In the genomic region with DNA sequence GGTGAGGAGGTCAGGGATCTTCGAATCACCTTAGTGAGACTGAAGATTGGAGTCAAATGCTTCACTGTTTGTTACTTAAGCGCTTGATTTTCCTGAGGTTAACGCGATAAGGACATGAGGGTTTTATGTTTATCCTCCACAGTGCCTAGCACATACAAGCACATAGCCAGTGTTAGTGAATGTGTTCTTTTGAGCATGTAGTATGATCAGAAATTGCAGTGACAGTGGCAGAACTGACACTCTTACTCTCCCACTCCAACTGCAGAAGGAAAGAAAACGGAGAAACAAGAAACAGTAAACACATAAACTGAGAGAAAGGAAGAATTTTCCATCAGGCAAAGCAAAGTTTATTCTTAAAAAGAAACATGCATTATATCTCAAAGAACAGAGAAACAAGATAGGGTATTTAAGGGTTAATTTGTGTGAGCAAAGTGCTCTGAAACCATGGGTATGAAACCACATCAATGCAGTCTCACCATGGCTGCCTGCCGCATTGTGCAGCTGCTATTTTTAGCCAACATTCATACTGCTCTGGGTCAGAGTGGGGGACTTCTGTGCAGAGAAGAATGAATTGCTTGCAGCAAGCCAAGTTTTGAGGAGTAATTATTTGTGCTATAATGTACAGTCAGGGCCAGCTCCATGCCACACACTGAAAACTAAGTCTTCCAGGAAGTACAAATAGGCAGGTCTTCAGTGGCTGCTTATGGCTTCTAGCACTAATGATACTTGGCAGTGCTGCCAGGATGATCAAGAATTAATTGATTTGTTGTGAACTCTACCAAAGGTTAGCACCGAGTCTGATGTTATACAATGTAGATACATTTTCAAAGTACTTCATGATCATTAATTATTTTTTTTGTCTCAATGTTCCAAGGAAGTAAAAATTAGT, we compare ENCODE assay signal across 9 cellular contexts.
DNase-seq lines count a peak whose midpoint lies in the region; ATAC-seq, FAIRE-seq and TF ChIP-seq lines count a peak whose summit lies in the region.
"Had no signal": no experiment of that assay in that cellular context is flagged by ENCODE, and none has a peak within 500 bp of the region (broad histone marks: within the 10 kb centered on the region; RNA-seq: fewer than 3 reads in every experiment).

No MANE protein-coding gene starts in this region.

- H2BK15ac ChIP-seq in neuronal stem cell (ENCODE audit: low read length): no peak overlapping the region

- H2AFZ ChIP-seq in DND-41 (ENCODE audit: low read depth, low read length) (no peak overlapping the region), neuronal stem cell (ENCODE audit: low read length) (peak overlapping the region; percentile 78)

- H3K9ac ChIP-seq in DND-41 (ENCODE audit: low read depth, low read length) (no peak overlapping the region), neuronal stem cell (ENCODE audit: low read depth, low read length, poor library complexity) (no peak overlapping the region), kidney (ENCODE audit: low read length in 2 of 2) (no peak overlapping the region)

- no peaks in the 10 kb centered on the region for H4K20me1 ChIP-seq in DND-41 (ENCODE audit: insufficient read depth, low read length)

- peak overlapping the region; percentile 31 for H3K27ac Mint-ChIP-seq in activated CD8-positive, alpha-beta T cell treated with anti-CD3 and anti-CD28 coated beads, Interleukin-2, amount 10 ng/mL, durations not matched to agents 7 days and 5 days
- H3K27ac Mint-ChIP-seq: stimulated activated naive CD8-positive, alpha-beta T cell treated with anti-CD3 and anti-CD28 coated beads, Interleukin-15, Interleukin-2, amounts not matched to agents 100 ng/mL and 50 ng/mL, for 24 hours had no signal

- H3K4me2 ChIP-seq in DND-41 (ENCODE audit: insufficient read depth, low read length) (no peak overlapping the region), neuronal stem cell (ENCODE audit: insufficient read depth, low read length, poor library complexity, severe bottlenecking) (no peak overlapping the region)

- H3K4ac ChIP-seq in neuronal stem cell (ENCODE audit: low read length): no peak overlapping the region

- no peak overlapping the region for H3K18ac ChIP-seq in neuronal stem cell (ENCODE audit: low read length)

- DNase-seq in DND-41 (peak; percentile 52), neuronal stem cell (ENCODE audit: low spot score) (no peak), SHP77 treated with DMSO at 0.1 percent for 48 hours (lab: John Stamatoyannopoulos, UW) (no peak), kidney (no peak)
- peak; percentile 64 for DNase-seq in activated CD8-positive, alpha-beta T cell treated with anti-CD3 and anti-CD28 coated beads, Interleukin-2, amount 10 ng/mL, durations not matched to agents 7 days and 5 days
- no peak for DNase-seq in activated effector memory CD4-positive, alpha-beta T cell treated with Interleukin-2 at 50 U/mL for 16 hours

- H3K23ac ChIP-seq in neuronal stem cell (ENCODE audit: low read depth, low read length, poor library complexity): no peak overlapping the region

- peaks cover 18% of the 10 kb centered on the region for H3K4me1 Mint-ChIP-seq in activated CD8-positive, alpha-beta T cell treated with anti-CD3 and anti-CD28 coated beads, Interleukin-2, amount 10 ng/mL, durations not matched to agents 7 days and 5 days (ENCODE audit: low read depth)

- CTCF ChIA-PET in activated CD8-positive, alpha-beta T cell treated with anti-CD3 and anti-CD28 coated beads, Interleukin-2, amount 10 ng/mL, durations not matched to agents 7 days and 5 days (lab: Charles Lee): no interaction called here

- H3K27ac ChIP-seq in DND-41 (ENCODE audit: low read length) (no peak overlapping the region), neuronal stem cell (replicated peaks; ENCODE audit: low read length) (peak overlapping the region; percentile 8), kidney (ENCODE audit: low read depth in 2 of 2, low read length in 2 of 2) (no peak overlapping the region)

- H4K91ac ChIP-seq in neuronal stem cell (ENCODE audit: low read depth, low read length, poor library complexity): no peak overlapping the region

- peaks cover 2% of the 10 kb centered on the region for H3K79me1 ChIP-seq in neuronal stem cell (ENCODE audit: low read depth, low read length)

- intact Hi-C loops in kidney (cut with DNase I): no loop called here

- TF ChIP-seq CTCF in DND-41 (IDR thresholded peaks at IDR 0.05; ENCODE audit: borderline replicate concordance, extremely low read depth, low read length, poor library complexity, severe bottlenecking): no peak
- TF ChIP-seq CTCF in kidney (IDR thresholded peaks at IDR 0.05; ENCODE audit: borderline replicate concordance, extremely low read depth, insufficient read depth): no peak

- H4K8ac ChIP-seq in neuronal stem cell (ENCODE audit: low read depth, low read length): no peak overlapping the region

- H2BK12ac ChIP-seq in neuronal stem cell (ENCODE audit: low read length): no peak overlapping the region

- no peaks in the 10 kb centered on the region for H3K79me2 ChIP-seq in DND-41 (ENCODE audit: insufficient read depth, low read length)

- H3K4me3 ChIP-seq in DND-41 (ENCODE audit: low read depth in 1 of 2, low read length in 2 of 2): no peak overlapping the region
- no peak overlapping the region for H3K4me3 ChIP-seq in neuronal stem cell (ENCODE audit: low read length in 2 of 2)
- no peak overlapping the region for H3K4me3 ChIP-seq in kidney (ENCODE audit: low read length in 2 of 2)

- H3K36me3 ChIP-seq in DND-41 (ENCODE audit: insufficient read depth, low read length) (no peaks in the 10 kb centered on the region), neuronal stem cell (replicated peaks in 1 of 2; ENCODE audit: control insufficient read depth in 2 of 2, insufficient read depth in 2 of 2, low read length in 2 of 2) (no peaks in the 10 kb centered on the region), kidney (ENCODE audit: control insufficient read depth in 1 of 2, insufficient read depth in 2 of 2, low read length in 2 of 2) (no peaks in the 10 kb centered on the region)

- H3K14ac ChIP-seq in neuronal stem cell (ENCODE audit: low read length): no peak overlapping the region

- H3K27me3 ChIP-seq in DND-41 (ENCODE audit: insufficient read depth, low read length, poor library complexity): no peaks in the 10 kb centered on the region
- H3K27me3 ChIP-seq in neuronal stem cell (ENCODE audit: control insufficient read depth in 3 of 3, insufficient read depth in 3 of 3, low read depth in 1 of 3, low read length in 3 of 3): no peaks in the 10 kb centered on the region

- peak overlapping the region; percentile 21 for H3K4me3 Mint-ChIP-seq in activated CD8-positive, alpha-beta T cell treated with anti-CD3 and anti-CD28 coated beads, Interleukin-2, amount 10 ng/mL, durations not matched to agents 7 days and 5 days
- H3K4me3 Mint-ChIP-seq: stimulated activated naive CD8-positive, alpha-beta T cell treated with anti-CD3 and anti-CD28 coated beads, Interleukin-15, Interleukin-2, amounts not matched to agents 100 ng/mL and 50 ng/mL, for 24 hours had no signal

- H3K9me3 ChIP-seq in DND-41 (ENCODE audit: insufficient read depth, low read length, severe bottlenecking) (peaks cover 5% of the 10 kb centered on the region), neuronal stem cell (replicated peaks in 1 of 2; ENCODE audit: control insufficient read depth in 2 of 2, insufficient read depth in 1 of 2, low read depth in 1 of 2, low read length in 2 of 2) (peaks cover 2 to 4% of the 10 kb centered on the region in 2 donors), kidney (ENCODE audit: control insufficient read depth in 1 of 2, low read length in 2 of 2) (peaks cover 0 to 4% of the 10 kb centered on the region in 2 donors)

- no peaks in the 10 kb centered on the region for H3K36me3 Mint-ChIP-seq in activated CD8-positive, alpha-beta T cell treated with anti-CD3 and anti-CD28 coated beads, Interleukin-2, amount 10 ng/mL, durations not matched to agents 7 days and 5 days (ENCODE audit: low read depth)

- FAIRE-seq in kidney (lab: Jason Lieb, UNC): no peak

- POLR2A ChIA-PET in activated CD8-positive, alpha-beta T cell treated with anti-CD3 and anti-CD28 coated beads, Interleukin-2, amount 10 ng/mL, durations not matched to agents 7 days and 5 days (lab: Charles Lee): no interaction called here

- H3K4me1 ChIP-seq in DND-41 (ENCODE audit: insufficient read depth, low read length) (peaks cover 4% of the 10 kb centered on the region), neuronal stem cell (ENCODE audit: control insufficient read depth in 2 of 2, insufficient read depth in 1 of 2, low read depth in 1 of 2, low read length in 2 of 2) (peaks cover 3 to 19% of the 10 kb centered on the region in 2 donors), kidney (ENCODE audit: control insufficient read depth in 1 of 2, insufficient read depth in 1 of 2, low read depth in 1 of 2, low read length in 2 of 2) (peaks cover 0 to 6% of the 10 kb centered on the region in 2 donors)

- peaks cover 9% of the 10 kb centered on the region for H3K27me3 Mint-ChIP-seq in activated CD8-positive, alpha-beta T cell treated with anti-CD3 and anti-CD28 coated beads, Interleukin-2, amount 10 ng/mL, durations not matched to agents 7 days and 5 days (ENCODE audit: low read depth)
- H3K27me3 Mint-ChIP-seq: stimulated activated naive CD8-positive, alpha-beta T cell treated with anti-CD3 and anti-CD28 coated beads, Interleukin-15, Interleukin-2, amounts not matched to agents 100 ng/mL and 50 ng/mL, for 24 hours had no signal

- no peak overlapping the region for H2BK5ac ChIP-seq in neuronal stem cell (ENCODE audit: low read length)

- H2AK5ac ChIP-seq in neuronal stem cell (ENCODE audit: low read depth, low read length): no peak overlapping the region

- H2BK120ac ChIP-seq in neuronal stem cell (ENCODE audit: low read depth, low read length): no peak overlapping the region

- WGBS in neuronal stem cell (ENCODE audit: extremely low coverage in 2 of 2, insufficient read length in 2 of 2, insufficient replicate concordance in 1 of 2), 2 donors: no CpG with 5 or more reads among the region's 7 CpGs

- ATAC-seq in DND-41 (ENCODE audit: insufficient read depth, low read depth) (peak; percentile 100), GM19372 (IDR thresholded peaks at IDR 0.05; ENCODE audit: low read depth, unreplicated experiment) (peak; percentile 98), HG03196 (IDR thresholded peaks at IDR 0.05; ENCODE audit: unreplicated experiment) (peak; percentile 100)
- ATAC-seq in activated CD8-positive, alpha-beta T cell treated with anti-CD3 and anti-CD28 coated beads, Interleukin-2, amount 10 ng/mL, durations not matched to agents 7 days and 5 days: peak; percentile 98

- peaks cover 7% of the 10 kb centered on the region for H3K9me3 Mint-ChIP-seq in activated CD8-positive, alpha-beta T cell treated with anti-CD3 and anti-CD28 coated beads, Interleukin-2, amount 10 ng/mL, durations not matched to agents 7 days and 5 days (ENCODE audit: insufficient read depth)

Comparison
In these comparisons a context has a peak if more than half of its experiments do, and no peak if none do; other contexts are left out.
1. DNase-seq: peak in DND-41 (single experiment) and activated CD8-positive, alpha-beta T cell treated with anti-CD3 and anti-CD28 coated beads, Interleukin-2, amount 10 ng/mL, durations not matched to agents 7 days and 5 days (single experiment); none in neuronal stem cell (single experiment), SHP77 treated with DMSO at 0.1 percent for 48 hours (single experiment), kidney (single experiment) and activated effector memory CD4-positive, alpha-beta T cell treated with Interleukin-2 at 50 U/mL for 16 hours (single experiment).
2. Peak in every context shown above with its lines, with median percentiles within 50 percentile points of each other: ATAC-seq.